In the genomic region with DNA sequence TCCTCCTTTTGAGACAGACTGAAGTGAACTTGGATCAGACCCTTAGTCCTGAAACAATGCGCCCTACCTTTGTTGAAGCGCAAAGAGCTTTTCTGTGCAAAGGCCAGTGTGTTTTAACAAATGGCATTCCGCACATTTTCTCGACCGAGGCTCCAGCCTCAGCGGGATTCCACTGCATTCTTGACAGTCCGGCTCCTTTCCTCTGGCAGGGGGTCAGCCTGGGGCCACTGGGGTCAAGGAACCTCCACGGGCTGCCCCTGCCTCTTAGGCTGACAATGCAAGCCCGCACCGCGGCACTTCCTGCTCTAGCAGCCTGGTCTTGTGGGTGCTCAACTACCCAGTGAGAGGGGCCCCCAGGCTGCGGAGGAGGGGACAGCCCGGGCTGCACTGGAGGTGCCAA, we compare ENCODE assay signal across 16 cellular contexts. TPM values are rescaled to one million over a fixed set of nuclear protein-coding genes. Genes with fewer than 3 reads are reported as not detected.
DNase-seq lines count a peak whose midpoint lies in the region; TF ChIP-seq lines count a peak whose summit lies in the region.
"Had no signal": no experiment of that assay in that cellular context is flagged by ENCODE, and none has a peak within 500 bp of the region (broad histone marks: within the 10 kb centered on the region; RNA-seq: fewer than 3 reads in every experiment).

No MANE protein-coding gene starts in this region.

- H3K36me3 ChIP-seq in NT2/D1 (ENCODE audit: insufficient read depth, insufficient read length, low read length) = no peaks in the 10 kb centered on the region
- H3K36me3 ChIP-seq in esophagus muscularis mucosa = no peaks in the 10 kb centered on the region
- H3K36me3 ChIP-seq in mesendoderm (ENCODE audit: control insufficient read depth, insufficient read depth, low read length) = no peaks in the 10 kb centered on the region
- H3K36me3 ChIP-seq: tibial nerve had no signal

- H3K4ac ChIP-seq in mesendoderm (ENCODE audit: low read depth, low read length) = no peak overlapping the region

- H3K4me3 Mint-ChIP-seq in type B pancreatic cell = peak overlapping the region; percentile 70
- no peak overlapping the region for H3K4me3 Mint-ChIP-seq in activated T-helper 1 cell treated with anti-CD3 and anti-CD28 coated beads, Interleukin-12 subunit alpha, Interleukin-12 subunit beta, Interleukin-2, Interleukin-4 antibody, amounts not matched to agents 30 ng/mL and 10 ng/mL and 1 ng/mL, durations not matched to agents 14 hours and 24 hours and 36 hours
- H3K4me3 Mint-ChIP-seq: activated CD4-positive, alpha-beta T cell treated with anti-CD3 and anti-CD28 coated beads, Interleukin-2, amount 10 ng/mL, durations not matched to agents 24 days and 14 days; activated T-cell treated with anti-CD3 and anti-CD28 coated beads, Interleukin-2, amount 50 U/mL, for 4 hours; T-helper 1 cell treated with Interleukin-12 subunit alpha and Interleukin-12 subunit beta and Interleukin-4 antibody, amounts not matched to agents 30 μg/mL and 1 μg/mL, for 36 hours had no signal

- no peak for TF ChIP-seq POLR2A in esophagus muscularis mucosa (IDR thresholded peaks at IDR 0.05; ENCODE audit: low read depth)

- H3K27me3 ChIP-seq in NT2/D1 (ENCODE audit: insufficient read depth, insufficient read length) (no peaks in the 10 kb centered on the region), esophagus muscularis mucosa (no peaks in the 10 kb centered on the region), mesendoderm (ENCODE audit: insufficient read depth, low read length, poor library complexity) (no peaks in the 10 kb centered on the region)

- H2BK5ac ChIP-seq in mesendoderm (ENCODE audit: low read length) = no peak overlapping the region

- H3K9ac ChIP-seq in NT2/D1 (ENCODE audit: insufficient read length, low read depth) (no peak overlapping the region), mesendoderm (ENCODE audit: low read length) (no peak overlapping the region)

- H3K4me3 ChIP-seq in NT2/D1 (ENCODE audit: insufficient read length, low read depth) = no peak overlapping the region
- H3K4me3 ChIP-seq in esophagus muscularis mucosa = no peak overlapping the region
- no peak overlapping the region for H3K4me3 ChIP-seq in mesendoderm (ENCODE audit: low read length)
- H3K4me3 ChIP-seq: tibial nerve had no signal

- no peak overlapping the region for H2BK15ac ChIP-seq in mesendoderm (replicated peaks; ENCODE audit: low read depth)

- peak overlapping the region; percentile 10 to 63 (median 56) for H3K27ac ChIP-seq in esophagus muscularis mucosa (replicated peaks in 1 of 4)
- H3K27ac ChIP-seq in mesendoderm (ENCODE audit: low read depth, low read length) = peak overlapping the region; percentile 57
- H3K27ac ChIP-seq: tibial nerve had no signal

- no peak overlapping the region for H3K4me2 ChIP-seq in mesendoderm (ENCODE audit: low read length)

- TF ChIP-seq CTCF in esophagus muscularis mucosa (IDR thresholded peaks at IDR 0.05) (no peak), type B pancreatic cell (conservative IDR thresholded peaks at IDR 0.05) (no peak)

- H3K4me1 Mint-ChIP-seq in type B pancreatic cell (ENCODE audit: unreplicated experiment) = peaks cover 38% of the 10 kb centered on the region
- H3K4me1 Mint-ChIP-seq in activated T-helper 1 cell treated with anti-CD3 and anti-CD28 coated beads, Interleukin-12 subunit alpha, Interleukin-12 subunit beta, Interleukin-2, Interleukin-4 antibody, amounts not matched to agents 30 ng/mL and 10 ng/mL and 1 ng/mL, durations not matched to agents 14 hours and 24 hours and 36 hours (ENCODE audit: low read depth) = no peaks in the 10 kb centered on the region
- H3K4me1 Mint-ChIP-seq: activated CD4-positive, alpha-beta T cell treated with anti-CD3 and anti-CD28 coated beads, Interleukin-2, amount 10 ng/mL, durations not matched to agents 24 days and 14 days had no signal

- intact Hi-C loops in esophagus muscularis mucosa (cut with DNase I) = no loop called here
- intact Hi-C loops in activated T-helper 1 cell treated with anti-CD3 and anti-CD28 coated beads, Interleukin-12 subunit alpha, Interleukin-12 subunit beta, Interleukin-2, Interleukin-4 antibody, amounts not matched to agents 30 ng/mL and 10 ng/mL and 1 ng/mL, durations not matched to agents 14 hours and 24 hours and 36 hours (cut with micrococcal nuclease) = no loop called here

- peak overlapping the region; percentile 75 for H3K18ac ChIP-seq in mesendoderm (ENCODE audit: low read length)

- H4K5ac ChIP-seq in mesendoderm (ENCODE audit: low read length) = no peak overlapping the region

- H4K8ac ChIP-seq in mesendoderm (ENCODE audit: low read depth, low read length) = peak overlapping the region; percentile 66

- no peaks in the 10 kb centered on the region for H3K36me3 Mint-ChIP-seq in type B pancreatic cell
- H3K36me3 Mint-ChIP-seq in activated T-helper 1 cell treated with anti-CD3 and anti-CD28 coated beads, Interleukin-12 subunit alpha, Interleukin-12 subunit beta, Interleukin-2, Interleukin-4 antibody, amounts not matched to agents 30 ng/mL and 10 ng/mL and 1 ng/mL, durations not matched to agents 14 hours and 24 hours and 36 hours (ENCODE audit: low read depth) = no peaks in the 10 kb centered on the region

- no peaks in the 10 kb centered on the region for H3K79me2 ChIP-seq in mesendoderm (ENCODE audit: control insufficient read depth, insufficient read depth, low read length)

- H3K27me3 Mint-ChIP-seq in type B pancreatic cell = no peaks in the 10 kb centered on the region
- no peaks in the 10 kb centered on the region for H3K27me3 Mint-ChIP-seq in activated T-helper 1 cell treated with anti-CD3 and anti-CD28 coated beads, Interleukin-12 subunit alpha, Interleukin-12 subunit beta, Interleukin-2, Interleukin-4 antibody, amounts not matched to agents 30 ng/mL and 10 ng/mL and 1 ng/mL, durations not matched to agents 14 hours and 24 hours and 36 hours (ENCODE audit: insufficient read depth)
- H3K27me3 Mint-ChIP-seq: activated CD4-positive, alpha-beta T cell treated with anti-CD3 and anti-CD28 coated beads, Interleukin-2, amount 10 ng/mL, durations not matched to agents 24 days and 14 days had no signal

- H3K9me3 Mint-ChIP-seq in type B pancreatic cell = no peaks in the 10 kb centered on the region
- H3K9me3 Mint-ChIP-seq in activated T-helper 1 cell treated with anti-CD3 and anti-CD28 coated beads, Interleukin-12 subunit alpha, Interleukin-12 subunit beta, Interleukin-2, Interleukin-4 antibody, amounts not matched to agents 30 ng/mL and 10 ng/mL and 1 ng/mL, durations not matched to agents 14 hours and 24 hours and 36 hours = no peaks in the 10 kb centered on the region
- H3K9me3 Mint-ChIP-seq: activated CD4-positive, alpha-beta T cell treated with anti-CD3 and anti-CD28 coated beads, Interleukin-2, amount 10 ng/mL, durations not matched to agents 24 days and 14 days; activated T-cell treated with anti-CD3 and anti-CD28 coated beads, Interleukin-2, amount 50 U/mL, for 4 hours; T-helper 1 cell treated with Interleukin-12 subunit alpha and Interleukin-12 subunit beta and Interleukin-4 antibody, amounts not matched to agents 30 μg/mL and 1 μg/mL, for 36 hours had no signal

- DNase-seq in NT2/D1 (ENCODE audit: low read depth, low spot score) = peak; percentile 68
- DNase-seq in esophagus muscularis mucosa (ENCODE audit: extremely low spot score) = no peak
- DNase-seq in mesendoderm = peak; percentile 94
- DNase-seq in type B pancreatic cell (ENCODE audit: extremely low spot score, unreplicated experiment) = peak; percentile 75
- DNase-seq in activated T-helper 1 cell treated with anti-CD3 and anti-CD28 coated beads, Interleukin-12 subunit alpha, Interleukin-12 subunit beta, Interleukin-2, Interleukin-4 antibody, amounts not matched to agents 30 ng/mL and 10 ng/mL and 1 ng/mL, durations not matched to agents 14 hours and 24 hours and 36 hours (ENCODE audit: low spot score) = no peak
- DNase-seq in stimulated activated CD8-positive, alpha-beta memory T cell treated with anti-CD3 and anti-CD28 coated beads, Interleukin-4, amount 100 ng/mL, for 48 hours = no peak
- DNase-seq in AML-193 (lab: John Stamatoyannopoulos, UW) = no peak
- DNase-seq: activated CD4-positive, alpha-beta T cell treated with anti-CD3 and anti-CD28 coated beads, Interleukin-2, amount 10 ng/mL, durations not matched to agents 24 days and 14 days; activated T-cell treated with anti-CD3 and anti-CD28 coated beads, Interleukin-2, amount 50 U/mL, for 4 hours; C1 segment of cervical spinal cord; NCI-H2171; NK-92 treated with Interleukin-12 subunit alpha and Interleukin-12 subunit beta, amount 100 ng/mL, for 24 hours; stimulated activated CD4-positive, alpha-beta T cell treated with anti-CD3 and anti-CD28 coated beads, Interleukin-2, amount 100 ng/mL, for 24 hours had no signal

- peaks cover 2% of the 10 kb centered on the region for H3K4me1 ChIP-seq in NT2/D1 (ENCODE audit: insufficient read depth, insufficient read length)
- H3K4me1 ChIP-seq in esophagus muscularis mucosa = peaks cover 0 to 31% (median 18%) of the 10 kb centered on the region in 4 donors
- no peaks in the 10 kb centered on the region for H3K4me1 ChIP-seq in mesendoderm (ENCODE audit: control insufficient read depth, low read depth, low read length)

- no peak overlapping the region for H3K56ac ChIP-seq in mesendoderm (ENCODE audit: low read length)

- peak overlapping the region; percentile 51 for H3K27ac Mint-ChIP-seq in type B pancreatic cell
- no peak overlapping the region for H3K27ac Mint-ChIP-seq in activated T-helper 1 cell treated with anti-CD3 and anti-CD28 coated beads, Interleukin-12 subunit alpha, Interleukin-12 subunit beta, Interleukin-2, Interleukin-4 antibody, amounts not matched to agents 30 ng/mL and 10 ng/mL and 1 ng/mL, durations not matched to agents 14 hours and 24 hours and 36 hours
- H3K27ac Mint-ChIP-seq: activated CD4-positive, alpha-beta T cell treated with anti-CD3 and anti-CD28 coated beads, Interleukin-2, amount 10 ng/mL, durations not matched to agents 24 days and 14 days; T-helper 1 cell treated with Interleukin-12 subunit alpha and Interleukin-12 subunit beta and Interleukin-4 antibody, amounts not matched to agents 30 μg/mL and 1 μg/mL, for 36 hours had no signal

- H3K9me3 ChIP-seq in NT2/D1 (ENCODE audit: insufficient read depth, low read length) = no peaks in the 10 kb centered on the region
- no peaks in the 10 kb centered on the region for H3K9me3 ChIP-seq in esophagus muscularis mucosa
- H3K9me3 ChIP-seq: tibial nerve had no signal

- H2AK5ac ChIP-seq in mesendoderm (ENCODE audit: low read length) = no peak overlapping the region

- H3K79me1 ChIP-seq in mesendoderm (ENCODE audit: low read length) = no peaks in the 10 kb centered on the region

- no peak for TF ChIP-seq EP300 in esophagus muscularis mucosa (IDR thresholded peaks at IDR 0.05)

- H2BK120ac ChIP-seq in mesendoderm (ENCODE audit: low read depth, low read length) = no peak overlapping the region

- no peak overlapping the region for H3K23ac ChIP-seq in mesendoderm (ENCODE audit: low read length)

- WGBS in esophagus muscularis mucosa = 43% methylated on average over 8 of the region's 13 CpGs
- WGBS in mesendoderm (ENCODE audit: extremely low coverage, insufficient coverage, low lambda C conversion rate) = no CpG with 5 or more reads among the region's 13 CpGs

RNA-seq across cellular contexts. Expression of gene TFDP3, which starts 47.2 kb away (rescaled TPM):
- total RNA-seq in esophagus muscularis mucosa = not detected
- not detected for polyA plus RNA-seq in mesendoderm (2013, experiment 1 of 2)
- polyA plus RNA-seq in mesendoderm (2013, experiment 2 of 2) = not detected
- not detected in 2 replicates for total RNA-seq in type B pancreatic cell (ENCODE audit: low replicate concordance)
- not detected in 2 replicates for total RNA-seq in activated T-helper 1 cell treated with anti-CD3 and anti-CD28 coated beads, Interleukin-12 subunit alpha, Interleukin-12 subunit beta, Interleukin-2, Interleukin-4 antibody, amounts not matched to agents 30 ng/mL and 10 ng/mL and 1 ng/mL, durations not matched to agents 14 hours and 24 hours and 36 hours
- total RNA-seq: activated CD4-positive, alpha-beta T cell treated with anti-CD3 and anti-CD28 coated beads, Interleukin-2, amount 10 ng/mL, durations not matched to agents 24 days and 14 days; activated T-cell treated with anti-CD3 and anti-CD28 coated beads, Interleukin-2, amount 50 U/mL, for 4 hours; dermis microvascular lymphatic vessel endothelial cell; tibial nerve had no signal

Comparison
In these comparisons a context has a peak if more than half of its experiments do, and no peak if none do; other contexts are left out.
1. DNase-seq: peak in NT2/D1 (single experiment), mesendoderm (single experiment) and type B pancreatic cell (single experiment); none in esophagus muscularis mucosa (single experiment), activated T-helper 1 cell treated with anti-CD3 and anti-CD28 coated beads, Interleukin-12 subunit alpha, Interleukin-12 subunit beta, Interleukin-2, Interleukin-4 antibody, amounts not matched to agents 30 ng/mL and 10 ng/mL and 1 ng/mL, durations not matched to agents 14 hours and 24 hours and 36 hours (single experiment), stimulated activated CD8-positive, alpha-beta memory T cell treated with anti-CD3 and anti-CD28 coated beads, Interleukin-4, amount 100 ng/mL, for 48 hours (single experiment) and AML-193 (0 of 2).